Comparison of ENCODE assay signal across 18 cellular contexts in the genomic region with DNA sequence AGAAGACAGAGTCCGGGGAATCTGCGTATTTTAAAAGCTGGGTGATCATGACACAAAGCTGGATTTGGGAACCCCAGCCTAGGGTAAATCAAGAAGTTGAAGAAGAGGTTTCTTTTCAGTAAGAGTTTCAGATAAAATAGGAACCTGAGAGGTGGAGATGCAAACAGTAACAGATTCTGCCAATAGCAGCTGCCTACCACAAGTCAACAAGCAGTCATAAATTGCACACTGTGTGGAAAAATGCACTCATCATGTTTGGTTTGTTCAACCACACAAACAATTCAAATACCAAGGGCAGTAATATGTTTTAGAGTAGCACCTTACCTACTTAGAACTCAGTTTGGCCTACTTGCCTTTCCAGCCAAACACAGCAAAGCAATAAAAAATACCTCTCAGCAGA. TPM values are rescaled to one million over a fixed set of nuclear protein-coding genes. Genes with fewer than 3 reads are reported as not detected.
A peak's percentile ranks its signal among the peaks of the same experiment; 100 is the strongest.
DNase-seq lines count a peak whose midpoint lies in the region; ATAC-seq and TF ChIP-seq lines count a peak whose summit lies in the region.
"Had no signal": no experiment of that assay in that cellular context is flagged by ENCODE, and none has a peak within 500 bp of the region (broad histone marks: within the 10 kb centered on the region; RNA-seq: fewer than 3 reads in every experiment).

No MANE protein-coding gene starts in this region.

- CTCF ChIA-PET in PC-3 (lab: Charles Lee) = no interaction called here

- H3K9me3 ChIP-seq in GM23248 (ENCODE audit: low read depth) (no peaks in the 10 kb centered on the region), PC-3 (ENCODE audit: low read length) (no peaks in the 10 kb centered on the region), lower lobe of right lung (no peaks in the 10 kb centered on the region), upper lobe of right lung (no peaks in the 10 kb centered on the region)
- H3K9me3 ChIP-seq: BLaER1 had no signal

- TF ChIP-seq CTCF in PC-3 (conservative IDR thresholded peaks at IDR 0.05; ENCODE audit: low read depth, low read length) = no peak
- no peak for TF ChIP-seq CTCF in lower lobe of right lung (IDR thresholded peaks at IDR 0.05)
- no peak for TF ChIP-seq CTCF in upper lobe of right lung (IDR thresholded peaks at IDR 0.05)

- H2AFZ ChIP-seq in GM23248 (peak overlapping the region; percentile 46; the same call in 1 of the 2 replicates), PC-3 (ENCODE audit: low read length) (no peak overlapping the region)
- H2AFZ ChIP-seq: GM23338 had no signal

- POLR2A ChIA-PET in PC-3 (lab: Charles Lee; ENCODE audit: unreplicated experiment) = interaction anchor here (0.6 kb wide), 1 partner anchor 34 kb away, joined by 21 read pairs; no protein-coding TSS in a partner anchor

- H3K4me1 ChIP-seq in GM23248 (ENCODE audit: insufficient read depth) = peaks cover 23% of the 10 kb centered on the region
- H3K4me1 ChIP-seq in PC-3 (ENCODE audit: insufficient read depth, low read length) = no peaks in the 10 kb centered on the region; the same call in 1 of the 2 replicates
- no peaks in the 10 kb centered on the region for H3K4me1 ChIP-seq in lower lobe of right lung
- peaks cover 19% of the 10 kb centered on the region for H3K4me1 ChIP-seq in upper lobe of right lung
- H3K4me1 ChIP-seq: BLaER1 had no signal

- BruUV-seq in PC-3 (replicated peaks; lab: Mats Ljungman, UMichigan) = no TSS peak

- DNase-seq in GM23248 (no peak), PC-3 (peak; percentile 19), lower lobe of right lung (no peak), upper lobe of right lung (no peak), NCI-H146 (lab: John Stamatoyannopoulos, UW) (no peak), NK-92 (lab: John Stamatoyannopoulos, UW; ENCODE audit: unreplicated experiment) (no peak), NCI-H69 (lab: John Stamatoyannopoulos, UW) (no peak)
- DNase-seq: DMS 273 treated with DMSO at 0.1 percent for 48 hours, EL, Karpas-422, NCI-H2081, NCI-H526 treated with DMSO at 0.1 percent for 48 hours, T-helper 1 cell had no signal

- H3K4me3 ChIP-seq in GM23248 = peak overlapping the region; percentile 24
- H3K4me3 ChIP-seq in PC-3 (ENCODE audit: low read length) = no peak overlapping the region
- H3K4me3 ChIP-seq in lower lobe of right lung = no peak overlapping the region
- no peak overlapping the region for H3K4me3 ChIP-seq in upper lobe of right lung
- H3K4me3 ChIP-seq: BLaER1, GM23338, SK-N-MC had no signal

- H3K27ac ChIP-seq in GM23248 (no peak overlapping the region), PC-3 (ENCODE audit: low read length) (no peak overlapping the region), lower lobe of right lung (peak overlapping the region; percentile 33), upper lobe of right lung (no peak overlapping the region)
- H3K27ac ChIP-seq: BLaER1, SK-N-MC had no signal

- in situ Hi-C loops in GM23248 (cut with MboI) = no loop called here

- H3K27me3 ChIP-seq in GM23248 (replicated peaks; ENCODE audit: insufficient read depth) = no peaks in the 10 kb centered on the region
- H3K27me3 ChIP-seq in PC-3 (ENCODE audit: low read length) = no peaks in the 10 kb centered on the region
- no peaks in the 10 kb centered on the region for H3K27me3 ChIP-seq in lower lobe of right lung (ENCODE audit: low read depth)
- H3K27me3 ChIP-seq in upper lobe of right lung = no peaks in the 10 kb centered on the region
- H3K27me3 ChIP-seq: BLaER1 had no signal

- intact Hi-C loops in PC-3 (cut with micrococcal nuclease) = no loop called here
- intact Hi-C loops in lower lobe of right lung (cut with DNase I) = no loop called here
- intact Hi-C loops in upper lobe of right lung (cut with DNase I) = no loop called here

- H3K79me2 ChIP-seq in GM23248 (ENCODE audit: insufficient read depth) (peaks cover 100% of the 10 kb centered on the region), PC-3 (ENCODE audit: low read length) (peaks cover 11% of the 10 kb centered on the region; the same call in 1 of the 2 replicates)

- H3K36me3 ChIP-seq in GM23248 (ENCODE audit: low read depth) = no peaks in the 10 kb centered on the region
- no peaks in the 10 kb centered on the region for H3K36me3 ChIP-seq in PC-3 (ENCODE audit: low read depth, low read length)
- no peaks in the 10 kb centered on the region for H3K36me3 ChIP-seq in lower lobe of right lung
- no peaks in the 10 kb centered on the region for H3K36me3 ChIP-seq in upper lobe of right lung
- H3K36me3 ChIP-seq: BLaER1 had no signal

- H3K9ac ChIP-seq in GM23248 (no peak overlapping the region), PC-3 (ENCODE audit: low read length) (no peak overlapping the region)
- H3K9ac ChIP-seq: BLaER1 had no signal

- peaks cover 2% of the 10 kb centered on the region for H3F3A ChIP-seq in GM23248 (ENCODE audit: insufficient read depth)
- no peaks in the 10 kb centered on the region for H3F3A ChIP-seq in PC-3 (ENCODE audit: low read length, unreplicated experiment)

- WGBS in GM23248 (ENCODE audit: low coverage in 1 of 2, low lambda C conversion rate in 2 of 2, missing lambda C conversion rate in 2 of 2), 2 experiments = 98 to 99% methylated on average over 2 of the region's 2 CpGs

- H3K9me2 ChIP-seq in GM23248 (ENCODE audit: insufficient read depth) (no peaks in the 10 kb centered on the region), PC-3 (replicated peaks; ENCODE audit: low read length) (no peaks in the 10 kb centered on the region)

- no peak for ATAC-seq in PC-3
- ATAC-seq in lower lobe of right lung = peak; percentile 86 to 91
- peak; percentile 85 for ATAC-seq in upper lobe of right lung
- ATAC-seq: GM23338, Panc1, Right ventricle myocardium inferior had no signal

- H3K4me2 ChIP-seq in GM23248 (ENCODE audit: unreplicated experiment) (peak overlapping the region; percentile 67), PC-3 (ENCODE audit: low read length) (no peak overlapping the region)
- H3K4me2 ChIP-seq: BLaER1, GM23338 had no signal

- H4K20me1 ChIP-seq in GM23248 (ENCODE audit: insufficient read depth) (no peaks in the 10 kb centered on the region; the same call in 1 of the 2 replicates), PC-3 (ENCODE audit: low read length) (no peaks in the 10 kb centered on the region)
- H4K20me1 ChIP-seq: BLaER1 had no signal

RNA-seq across cellular contexts. Expression of gene MYO1D, which starts 14.0 kb away (rescaled TPM):
- total RNA-seq in GM23248 (2014; rRNA removed; shearing (Covaris generic)) = 99.5 and 103 TPM in 2 replicates
- 54.1 and 54.5 TPM in 2 replicates for polyA plus RNA-seq in GM23248 (2016; fragmentation: Nextera tagmentation; extraction: Ambion mirVana)
- total RNA-seq in PC-3 (2014; rRNA removed) (23.5 and 27.2 TPM in 2 replicates), lower lobe of right lung (58.0 TPM), upper lobe of right lung (73.3 TPM)
